ENCODE assay signal across 8 cellular contexts in genomic region chr19:55605207-55605636, GRCh38. TPM values are rescaled to one million over a fixed set of nuclear protein-coding genes. Genes with fewer than 3 reads are reported as not detected.
DNase-seq lines count a peak whose midpoint lies in the region; ATAC-seq, FAIRE-seq and TF ChIP-seq lines count a peak whose summit lies in the region.

No MANE protein-coding gene starts in this region.

- peak overlapping the region; percentile 84 to 98 (median 96) for H3K27ac ChIP-seq in heart right ventricle
- peak overlapping the region; percentile 93 to 97 (median 96) for H3K27ac ChIP-seq in upper lobe of left lung

- 0 to 1% methylated on average over 32 to 41 of the region's 43 CpGs for WGBS in heart right ventricle, 2 donors
- WGBS in upper lobe of left lung, 2 donors, result 0% methylated on average over 16 of the region's 43 CpGs

- peaks cover 21% of the 10 kb centered on the region for H3K4me1 ChIP-seq in adipocyte (ENCODE audit: control insufficient read depth, insufficient read depth, low read length)
- peaks cover 4 to 49% (median 30%) of the 10 kb centered on the region in 9 donors for H3K4me1 ChIP-seq in heart right ventricle
- H3K4me1 ChIP-seq in upper lobe of left lung, result peaks cover 32 to 63% (median 34%) of the 10 kb centered on the region in 4 donors

- TF ChIP-seq CTCF in heart right ventricle (IDR thresholded peaks at IDR 0.05) (no peak), upper lobe of left lung (IDR thresholded peaks at IDR 0.05) (no peak)

- peak; percentile 94 for FAIRE-seq in GM12892 (lab: Jason Lieb, UNC)

- intact Hi-C loops in heart right ventricle (cut with DNase I) (loop anchor here in 4 of 10 donors (1.0 to 10.0 kb wide), 3 partner anchors 88 to 90 kb away; no protein-coding TSS in a partner anchor), posterior vena cava (cut with DNase I) (loop anchor here (5.0 kb wide), 1 partner anchor 88 kb away; no protein-coding TSS in a partner anchor)

- no peak for TF ChIP-seq EP300 in upper lobe of left lung (IDR thresholded peaks at IDR 0.05)

- peaks cover 8% of the 10 kb centered on the region for H3K36me3 ChIP-seq in adipocyte (ENCODE audit: control insufficient read depth, insufficient read depth, low read length, severe bottlenecking)
- peaks cover 0 to 41% (median 7%) of the 10 kb centered on the region in 9 donors for H3K36me3 ChIP-seq in heart right ventricle
- peaks cover 0 to 21% (median 5%) of the 10 kb centered on the region in 4 donors for H3K36me3 ChIP-seq in upper lobe of left lung

- peak overlapping the region; percentile 99 for H3K4me3 ChIP-seq in adipocyte (ENCODE audit: low read length)
- H3K4me3 ChIP-seq in heart right ventricle, result peak overlapping the region; percentile 51 to 85 (median 77)
- H3K4me3 ChIP-seq in upper lobe of left lung, result peak overlapping the region; percentile 79 to 95 (median 87)

- H3K9ac ChIP-seq in adipocyte (ENCODE audit: low read length), result peak overlapping the region; percentile 99

- H3K9me3 ChIP-seq in adipocyte (ENCODE audit: control insufficient read depth, low read length) (no peaks in the 10 kb centered on the region), heart right ventricle (peaks cover 0 to 4% (median 0%) of the 10 kb centered on the region in 11 donors), upper lobe of left lung (no peaks in the 10 kb centered on the region)

- DNase-seq in GM12892 (ENCODE audit: insufficient read length) (peak; percentile 92), NCI-H1436 treated with DMSO at 0.1 percent for 48 hours (lab: John Stamatoyannopoulos, UW) (peak; percentile 91), SW480 (ENCODE audit: low spot score) (peak; percentile 99), adipocyte (ENCODE audit: low read depth) (peak; percentile 99), heart right ventricle (peak; percentile 98), posterior vena cava (ENCODE audit: low spot score) (peak; percentile 99), upper lobe of left lung (peak; percentile 97 to 98)

- TF ChIP-seq POLR2A in GM12892 (IDR thresholded peaks at IDR 0.05; ENCODE audit: low read depth, low read length) (peak; percentile 17; the same call in 1 of the 2 replicates), upper lobe of left lung (IDR thresholded peaks at IDR 0.05) (peak in 1 of 4 donors; percentile 44)

- ATAC-seq in HG02852 (IDR thresholded peaks at IDR 0.05; ENCODE audit: unreplicated experiment) (peak; percentile 61), heart right ventricle (peak; percentile 86 to 93 (median 89)), upper lobe of left lung (ENCODE audit: low FRiP score in 2 of 2) (peak; percentile 91 to 92)

- no peaks in the 10 kb centered on the region for H3K27me3 ChIP-seq in adipocyte (replicated peaks; ENCODE audit: control insufficient read depth, insufficient read depth, low read length)
- H3K27me3 ChIP-seq in heart right ventricle, result no peaks in the 10 kb centered on the region
- no peaks in the 10 kb centered on the region for H3K27me3 ChIP-seq in upper lobe of left lung

RNA-seq across cellular contexts. Expression of gene ZNF865, which starts 0.2 kb away (rescaled TPM):
- 1.7 TPM for polyA plus RNA-seq in GM12892 (2012; ENCODE audit: missing spikeins)
- total RNA-seq in heart right ventricle (10 to 100 TPM; 11.8 to 20.0 (median 13.5) TPM), posterior vena cava (10 to 100 TPM; 10.1 to 12.6 TPM), upper lobe of left lung (10 to 100 TPM in 4 of 6 donors, 1 to 10 TPM in 2; 7.7 to 39.8 (median 20.6) TPM)
- 10 to 100 TPM; 13.9 to 26.5 TPM for polyA plus RNA-seq in heart right ventricle

RNA-seq across cellular contexts. Expression of gene ZNF524, which starts 5.1 kb away (rescaled TPM):
- polyA plus RNA-seq in GM12892 (2012; ENCODE audit: missing spikeins), result 1.8 TPM
- total RNA-seq in heart right ventricle (10 to 100 TPM in 8 of 10 donors, 1 to 10 TPM in 2; 7.9 to 22.0 (median 12.9) TPM), posterior vena cava (10 to 100 TPM; 10.6 to 11.1 TPM), upper lobe of left lung (10 to 100 TPM; 19.9 to 58.7 (median 34.9) TPM)
- 10 to 100 TPM; 34.9 to 39.4 TPM for polyA plus RNA-seq in heart right ventricle

RNA-seq across cellular contexts. Expression of gene FIZ1, which starts 5.9 kb away (rescaled TPM):
- polyA plus RNA-seq in GM12892 (2012; ENCODE audit: missing spikeins), result 2.5 TPM
- 10 to 100 TPM; 11.6 to 18.8 (median 13.5) TPM for total RNA-seq in heart right ventricle
- 10 to 100 TPM in 1 of 2 donors, 1 to 10 TPM in 1; 9.3 to 16.5 TPM for polyA plus RNA-seq in heart right ventricle
- 1 to 10 TPM; 7.8 to 9.7 TPM for total RNA-seq in posterior vena cava
- total RNA-seq in upper lobe of left lung, result 10 to 100 TPM; 11.1 to 21.6 (median 16.3) TPM

RNA-seq across cellular contexts. Expression of gene ZNF784, which starts 19.1 kb away (rescaled TPM):
- 2.5 TPM for polyA plus RNA-seq in GM12892 (2012; ENCODE audit: missing spikeins)
- total RNA-seq in heart right ventricle (10 to 100 TPM in 8 of 10 donors, 1 to 10 TPM in 2; 8.9 to 16.4 (median 12.2) TPM), posterior vena cava (1 to 10 TPM; 3.6 to 4.3 TPM), upper lobe of left lung (10 to 100 TPM in 2 of 6 donors, 1 to 10 TPM in 4; 6.8 to 14.7 (median 8.6) TPM)
- 1 to 10 TPM; 6.4 to 9.9 TPM for polyA plus RNA-seq in heart right ventricle

RNA-seq across cellular contexts. Expression of gene ZNF579, which starts 24.6 kb away (rescaled TPM):
- polyA plus RNA-seq in GM12892 (2012; ENCODE audit: missing spikeins), result 1.5 TPM
- total RNA-seq in heart right ventricle (10 to 100 TPM in 4 of 10 donors, 1 to 10 TPM in 6; 7.1 to 16.9 (median 9.6) TPM), posterior vena cava (1 to 10 TPM; 7.4 to 7.6 TPM), upper lobe of left lung (10 to 100 TPM in 2 of 6 donors, 1 to 10 TPM in 4; 3.5 to 19.2 (median 8.4) TPM)
- 10 to 100 TPM; 13.1 to 23.8 TPM for polyA plus RNA-seq in heart right ventricle

Comparison
In these comparisons a context has a peak if more than half of its experiments do, and no peak if none do; other contexts are left out.
1. Peak in every context shown above with its lines: DNase-seq, ATAC-seq, H3K4me3 ChIP-seq and H3K27ac ChIP-seq.